ENCODE assay signal across 8 cellular contexts in genomic region chr1:230268371-230269170, GRCh38.
DNase-seq lines count a peak whose midpoint lies in the region; ATAC-seq and TF ChIP-seq lines count a peak whose summit lies in the region.

No MANE protein-coding gene starts in this region.

- TF ChIP-seq RAD21 in liver (IDR thresholded peaks at IDR 0.05): peak; percentile 76 to 84

- intact Hi-C loops in aorta (cut with DNase I): loop anchor here (5.0 kb wide), 4 partner anchors 36 to 696 kb away; partner anchors contain the start of gene GALNT2 (in 1 of the 2)

- no peaks in the 10 kb centered on the region for H3K9me3 Mint-ChIP-seq in chondrocyte (ENCODE audit: low read depth)

- DNase-seq in DMS153 (lab: John Stamatoyannopoulos, UW) (peak; percentile 93), chondrocyte (ENCODE audit: low spot score) (no peak), aorta (peak in 1 of 2 donors; percentile 68)

- H3K79me2 ChIP-seq in OCI-LY3 (ENCODE audit: low read length): no peaks in the 10 kb centered on the region

- no peak overlapping the region for H2AFZ ChIP-seq in OCI-LY3 (ENCODE audit: low read depth, low read length)

- H3K4me2 ChIP-seq in OCI-LY3 (ENCODE audit: low read length): no peak overlapping the region

- WGBS in liver: 81% methylated on average over 19 of the region's 19 CpGs
- 75 to 77% methylated on average over 18 to 19 of the region's 19 CpGs for WGBS in aorta, 2 donors

- H3K27ac Mint-ChIP-seq in chondrocyte (ENCODE audit: unreplicated experiment): peak overlapping the region; percentile 54

- peaks cover 17% of the 10 kb centered on the region for H3K4me1 Mint-ChIP-seq in chondrocyte (ENCODE audit: low read depth)

- H3K9ac ChIP-seq in HUES48 (ENCODE audit: low read depth, low read length): peak overlapping the region; percentile 54; the same call in 1 of the 2 replicates
- H3K9ac ChIP-seq in OCI-LY3 (ENCODE audit: low read length): no peak overlapping the region
- H3K9ac ChIP-seq in liver (ENCODE audit: low read depth in 1 of 2, low read length in 2 of 2): no peak overlapping the region

- peak; percentile 57 for ATAC-seq in aorta (ENCODE audit: low FRiP score)
- no peak for ATAC-seq in GM19467 (IDR thresholded peaks at IDR 0.05; ENCODE audit: unreplicated experiment)
- ATAC-seq in GM18861 (IDR thresholded peaks at IDR 0.05; ENCODE audit: unreplicated experiment): no peak

- H3K27ac ChIP-seq in HUES48 (ENCODE audit: low read depth, low read length) (no peak overlapping the region), OCI-LY3 (ENCODE audit: low read length) (no peak overlapping the region), liver (ENCODE audit: low read depth in 1 of 2, low read length in 2 of 2) (no peak overlapping the region), aorta (ENCODE audit: low read depth in 1 of 2, low read length in 2 of 2) (peak overlapping the region in 1 of 2 donors; percentile 11)

- H3K27me3 Mint-ChIP-seq in chondrocyte (ENCODE audit: low read depth): no peaks in the 10 kb centered on the region

- H3K36me3 Mint-ChIP-seq in chondrocyte (ENCODE audit: low read depth): peaks cover 15% of the 10 kb centered on the region

- H3K4me1 ChIP-seq in HUES48 (ENCODE audit: control insufficient read depth, insufficient read depth, low read length) (peaks cover 5% of the 10 kb centered on the region), OCI-LY3 (ENCODE audit: low read length) (no peaks in the 10 kb centered on the region), liver (ENCODE audit: control insufficient read depth in 4 of 4, insufficient read depth in 4 of 4, low read length in 3 of 4) (no peaks in the 10 kb centered on the region), aorta (ENCODE audit: control insufficient read depth in 1 of 2, insufficient read depth in 2 of 2, low read length in 2 of 2) (no peaks in the 10 kb centered on the region)

- TF ChIP-seq CTCF in OCI-LY3 (IDR thresholded peaks at IDR 0.05; ENCODE audit: low read depth, low read length): peak; percentile 11; the same call in 1 of the 2 replicates
- peak; percentile 85 for TF ChIP-seq CTCF in chondrocyte (IDR thresholded peaks at IDR 0.05)
- peak; percentile 40 for TF ChIP-seq CTCF in liver (IDR thresholded peaks at IDR 0.05; ENCODE audit: low read depth, low read length, missing input control)

- peaks cover 26% of the 10 kb centered on the region for H3K36me3 ChIP-seq in HUES48 (ENCODE audit: control insufficient read depth, insufficient read depth, low read length)
- H3K36me3 ChIP-seq in OCI-LY3 (replicated peaks; ENCODE audit: low read depth, low read length): no peaks in the 10 kb centered on the region
- H3K36me3 ChIP-seq in liver (ENCODE audit: control insufficient read depth in 4 of 4, insufficient read depth in 3 of 4, low read depth in 1 of 4, low read length in 3 of 4): peaks cover 16 to 66% (median 25%) of the 10 kb centered on the region in 4 donors
- H3K36me3 ChIP-seq in aorta (ENCODE audit: control insufficient read depth in 1 of 2, insufficient read depth in 2 of 2, low read length in 1 of 2): peaks cover 0 to 2% of the 10 kb centered on the region in 2 donors

- H3K4me3 ChIP-seq in HUES48 (ENCODE audit: low read depth, low read length) (no peak overlapping the region), OCI-LY3 (ENCODE audit: low read length) (no peak overlapping the region), liver (ENCODE audit: low read depth in 1 of 3, low read length in 3 of 3) (no peak overlapping the region), aorta (ENCODE audit: low read length in 2 of 2) (no peak overlapping the region)

- no peaks in the 10 kb centered on the region for H3K27me3 ChIP-seq in HUES48 (ENCODE audit: control insufficient read depth, insufficient read depth, low read length)
- H3K27me3 ChIP-seq in OCI-LY3 (ENCODE audit: low read depth, low read length): no peaks in the 10 kb centered on the region
- no peaks in the 10 kb centered on the region for H3K27me3 ChIP-seq in liver (ENCODE audit: control insufficient read depth in 4 of 4, insufficient read depth in 4 of 4, low read length in 3 of 4)
- no peaks in the 10 kb centered on the region for H3K27me3 ChIP-seq in aorta (ENCODE audit: control insufficient read depth in 1 of 2, insufficient read depth in 2 of 2, low read length in 1 of 2)

- no peaks in the 10 kb centered on the region for H3K9me3 ChIP-seq in HUES48 (ENCODE audit: control insufficient read depth, insufficient read depth, low read length)
- no peaks in the 10 kb centered on the region for H3K9me3 ChIP-seq in OCI-LY3 (ENCODE audit: insufficient read depth, low read length)
- no peaks in the 10 kb centered on the region for H3K9me3 ChIP-seq in liver (ENCODE audit: control insufficient read depth in 4 of 4, low read length in 3 of 4)
- H3K9me3 ChIP-seq in aorta (ENCODE audit: control insufficient read depth, low read length): no peaks in the 10 kb centered on the region

- no peak overlapping the region for H3K4me3 Mint-ChIP-seq in chondrocyte (ENCODE audit: unreplicated experiment)

- H4K20me1 ChIP-seq in OCI-LY3 (ENCODE audit: insufficient read depth, low read length): no peaks in the 10 kb centered on the region; the same call in 1 of the 2 replicates

TF ChIP-seq in liver, 16 proteins besides CTCF, POLR2A, EP300 and RAD21:
- TF ChIP-seq SP1 (IDR thresholded peaks at IDR 0.05) (no peak), YY1 (IDR thresholded peaks at IDR 0.05) (peak; percentile 19)

Comparison
In these comparisons a context has a peak if more than half of its experiments do, and no peak if none do; other contexts are left out.
1. CTCF ChIP-seq: peak in every context shown above with its lines; median percentile 85 in chondrocyte; 40 in liver; 11 in OCI-LY3.